Comparison of ENCODE assay signal across 12 cellular contexts in genomic region chr11:94593030-94593429, GRCh38. TPM values are rescaled to one million over a fixed set of nuclear protein-coding genes. Genes with fewer than 3 reads are reported as not detected.
DNase-seq lines count a peak whose midpoint lies in the region; ATAC-seq lines count a peak whose summit lies in the region.
"Had no signal": no experiment of that assay in that cellular context is flagged by ENCODE, and none has a peak within 500 bp of the region (broad histone marks: within the 10 kb centered on the region; RNA-seq: fewer than 3 reads in every experiment).

No MANE protein-coding gene starts in this region.

- H3K9me3 Mint-ChIP-seq in activated T-helper 2 cell treated with anti-CD3 and anti-CD28 coated beads, Interferon-gamma antibody, Interleukin-2, Interleukin-4, amounts not matched to agents 10 μg/mL and 5 μg/mL and 100 μg/mL, durations not matched to agents 14 hours and 24 hours and 36 hours, result no peaks in the 10 kb centered on the region
- H3K9me3 Mint-ChIP-seq in stimulated activated naive CD8-positive, alpha-beta T cell treated with anti-CD3 and anti-CD28 coated beads, Interleukin-15, amount 100 ng/mL, for 72 hours, result no peaks in the 10 kb centered on the region
- H3K9me3 Mint-ChIP-seq: naive thymus-derived CD4-positive, alpha-beta T cell had no signal

- ATAC-seq in GM19324 (IDR thresholded peaks at IDR 0.05; ENCODE audit: low FRiP score, unreplicated experiment), result peak; percentile 66
- peak; percentile 92 for ATAC-seq in HG02798 (IDR thresholded peaks at IDR 0.05; ENCODE audit: poor library complexity, unreplicated experiment)
- ATAC-seq in HG03571 (IDR thresholded peaks at IDR 0.05; ENCODE audit: unreplicated experiment), result peak; percentile 66
- no peak for ATAC-seq in stimulated activated naive CD8-positive, alpha-beta T cell treated with anti-CD3 and anti-CD28 coated beads, Interleukin-15, amount 100 ng/mL, for 72 hours
- ATAC-seq: naive thymus-derived CD4-positive, alpha-beta T cell; upper lobe of right lung had no signal

- DNase-seq in AG08396 (ENCODE audit: low spot score) (peak; percentile 43), cerebellum (ENCODE audit: low spot score) (no peak), NAMALWA (ENCODE audit: low spot score) (no peak)
- DNase-seq in activated T-helper 2 cell treated with anti-CD3 and anti-CD28 coated beads, Interferon-gamma antibody, Interleukin-2, Interleukin-4, amounts not matched to agents 10 μg/mL and 5 μg/mL and 100 μg/mL, durations not matched to agents 14 hours and 24 hours and 36 hours (ENCODE audit: low spot score), result no peak
- no peak for DNase-seq in stimulated activated naive CD8-positive, alpha-beta T cell treated with anti-CD3 and anti-CD28 coated beads, Interleukin-15, amount 100 ng/mL, for 72 hours
- DNase-seq: ACHN; naive thymus-derived CD4-positive, alpha-beta T cell; stimulated activated CD4-positive, alpha-beta T cell treated with anti-CD3 and anti-CD28 coated beads, Interleukin-1b, Interleukin-23, amount 100 ng/mL, for 48 hours; upper lobe of right lung had no signal

- no peaks in the 10 kb centered on the region for H3K36me3 Mint-ChIP-seq in activated T-helper 2 cell treated with anti-CD3 and anti-CD28 coated beads, Interferon-gamma antibody, Interleukin-2, Interleukin-4, amounts not matched to agents 10 μg/mL and 5 μg/mL and 100 μg/mL, durations not matched to agents 14 hours and 24 hours and 36 hours (ENCODE audit: low read depth)

- peaks cover 5% of the 10 kb centered on the region for H3K27me3 Mint-ChIP-seq in activated T-helper 2 cell treated with anti-CD3 and anti-CD28 coated beads, Interferon-gamma antibody, Interleukin-2, Interleukin-4, amounts not matched to agents 10 μg/mL and 5 μg/mL and 100 μg/mL, durations not matched to agents 14 hours and 24 hours and 36 hours (ENCODE audit: low read depth)
- no peaks in the 10 kb centered on the region for H3K27me3 Mint-ChIP-seq in stimulated activated naive CD8-positive, alpha-beta T cell treated with anti-CD3 and anti-CD28 coated beads, Interleukin-15, amount 100 ng/mL, for 72 hours

- intact Hi-C loops in activated T-helper 2 cell treated with anti-CD3 and anti-CD28 coated beads, Interferon-gamma antibody, Interleukin-2, Interleukin-4, amounts not matched to agents 10 μg/mL and 5 μg/mL and 100 μg/mL, durations not matched to agents 14 hours and 24 hours and 36 hours (cut with micrococcal nuclease), result no loop called here

- H3K4me3 Mint-ChIP-seq in activated T-helper 2 cell treated with anti-CD3 and anti-CD28 coated beads, Interferon-gamma antibody, Interleukin-2, Interleukin-4, amounts not matched to agents 10 μg/mL and 5 μg/mL and 100 μg/mL, durations not matched to agents 14 hours and 24 hours and 36 hours (ENCODE audit: low read depth), result no peak overlapping the region
- H3K4me3 Mint-ChIP-seq in stimulated activated naive CD8-positive, alpha-beta T cell treated with anti-CD3 and anti-CD28 coated beads, Interleukin-15, amount 100 ng/mL, for 72 hours, result no peak overlapping the region
- H3K4me3 Mint-ChIP-seq: naive thymus-derived CD4-positive, alpha-beta T cell had no signal

- no peaks in the 10 kb centered on the region for H3K4me1 Mint-ChIP-seq in activated T-helper 2 cell treated with anti-CD3 and anti-CD28 coated beads, Interferon-gamma antibody, Interleukin-2, Interleukin-4, amounts not matched to agents 10 μg/mL and 5 μg/mL and 100 μg/mL, durations not matched to agents 14 hours and 24 hours and 36 hours (ENCODE audit: low read depth)
- no peaks in the 10 kb centered on the region for H3K4me1 Mint-ChIP-seq in stimulated activated naive CD8-positive, alpha-beta T cell treated with anti-CD3 and anti-CD28 coated beads, Interleukin-15, amount 100 ng/mL, for 72 hours
- H3K4me1 Mint-ChIP-seq: naive thymus-derived CD4-positive, alpha-beta T cell had no signal

- no peak overlapping the region for H3K27ac Mint-ChIP-seq in activated T-helper 2 cell treated with anti-CD3 and anti-CD28 coated beads, Interferon-gamma antibody, Interleukin-2, Interleukin-4, amounts not matched to agents 10 μg/mL and 5 μg/mL and 100 μg/mL, durations not matched to agents 14 hours and 24 hours and 36 hours
- H3K27ac Mint-ChIP-seq in stimulated activated naive CD8-positive, alpha-beta T cell treated with anti-CD3 and anti-CD28 coated beads, Interleukin-15, amount 100 ng/mL, for 72 hours, result no peak overlapping the region
- H3K27ac Mint-ChIP-seq: naive thymus-derived CD4-positive, alpha-beta T cell had no signal

RNA-seq across cellular contexts. Expression of gene PIWIL4, which starts 25.9 kb away (rescaled TPM):
- 0.67 and 0.84 TPM in 2 replicates for total RNA-seq in activated T-helper 2 cell treated with anti-CD3 and anti-CD28 coated beads, Interferon-gamma antibody, Interleukin-2, Interleukin-4, amounts not matched to agents 10 μg/mL and 5 μg/mL and 100 μg/mL, durations not matched to agents 14 hours and 24 hours and 36 hours
- total RNA-seq in cerebellum, result 3.6 TPM

RNA-seq across cellular contexts. Expression of gene FUT4, which starts 49.3 kb away (rescaled TPM):
- 8.4 and 8.9 TPM in 2 replicates for total RNA-seq in activated T-helper 2 cell treated with anti-CD3 and anti-CD28 coated beads, Interferon-gamma antibody, Interleukin-2, Interleukin-4, amounts not matched to agents 10 μg/mL and 5 μg/mL and 100 μg/mL, durations not matched to agents 14 hours and 24 hours and 36 hours
- total RNA-seq in cerebellum, result 5.9 TPM
